22 cellular contexts compared by ENCODE assay signal in the genomic region with DNA sequence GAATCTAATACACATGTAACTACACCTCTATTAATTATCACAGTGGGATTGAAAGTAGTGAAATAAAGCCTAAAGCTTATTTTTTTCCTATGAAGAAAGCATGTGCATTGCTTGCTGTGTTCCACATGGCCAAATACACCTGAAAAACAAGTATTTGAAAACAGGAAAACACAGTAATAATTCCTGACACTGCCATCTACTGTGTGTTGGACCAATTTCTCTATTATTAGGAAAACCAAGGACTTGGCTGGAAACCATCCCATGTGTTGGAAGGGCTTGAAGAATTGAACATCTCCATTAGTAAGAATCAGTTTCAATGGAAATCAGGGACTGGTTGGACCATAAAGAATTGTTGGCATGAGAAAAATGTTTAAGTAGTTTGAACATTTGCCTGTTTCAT.
A peak's percentile ranks its signal among the peaks of the same experiment; 100 is the strongest.
DNase-seq lines count a peak whose midpoint lies in the region; ATAC-seq and TF ChIP-seq lines count a peak whose summit lies in the region.
"Had no signal": no experiment of that assay in that cellular context is flagged by ENCODE, and none has a peak within 500 bp of the region (broad histone marks: within the 10 kb centered on the region; RNA-seq: fewer than 3 reads in every experiment).

No MANE protein-coding gene starts in this region.

- no peaks in the 10 kb centered on the region for H3K27me3 ChIP-seq in hepatocyte

- no peak overlapping the region for H3K27ac Mint-ChIP-seq in HFFc6
- H3K27ac Mint-ChIP-seq: CD4-positive, alpha-beta T cell had no signal

- H3K9me3 Mint-ChIP-seq in HFFc6 = peaks cover 19% of the 10 kb centered on the region

- 0 out of 2 replicates have a peak, but pooled peaks have one; percentile 11 for TF ChIP-seq CTCF in 22Rv1 (IDR thresholded peaks at IDR 0.05)
- TF ChIP-seq CTCF in HFFc6 (IDR thresholded peaks at IDR 0.05) = peak; percentile 37
- TF ChIP-seq CTCF in hepatocyte (IDR thresholded peaks at IDR 0.05; ENCODE audit: poor library complexity) = peak; percentile 5

- H3K4me3 ChIP-seq in hepatocyte = no peak overlapping the region

- peaks cover 9% of the 10 kb centered on the region for H3K9me3 ChIP-seq in hepatocyte (ENCODE audit: low read depth)

- H3K4me1 ChIP-seq in hepatocyte (ENCODE audit: insufficient read depth) = no peaks in the 10 kb centered on the region

- in situ Hi-C loops in SK-MEL-5 (cut with HindIII; ENCODE audit: low pct_unique_long_range_greater_than_20kb, low sequenced_read_pairs) = no loop called here

- DNase-seq in HFFc6 (no peak), SK-MEL-5 (ENCODE audit: low read depth, low spot score) (peak; percentile 27), hepatocyte (ENCODE audit: low spot score) (no peak), NCI-H1092 (lab: John Stamatoyannopoulos, UW) (no peak), CD1c-positive myeloid dendritic cell (ENCODE audit: extremely low spot score) (no peak)
- no peak for DNase-seq in stimulated activated CD4-positive, alpha-beta T cell treated with anti-CD3 and anti-CD28 coated beads, Interleukin-15, amount 100 ng/mL, for 24 hours
- DNase-seq: AML-193; Calu3; CD4-positive, alpha-beta T cell; DND-41; GF-D8; H7; Kasumi-1; MV-4-11; NCI-H1436; NCI-H2081 treated with DMSO at 0.1 percent for 48 hours; NCI-H2227 treated with DMSO at 0.1 percent for 48 hours; NCI-H526; SHP77 had no signal

- peaks cover 7% of the 10 kb centered on the region; the same call in 1 of the 2 replicates for H3K4me1 Mint-ChIP-seq in HFFc6 (ENCODE audit: low read depth)

- peaks cover 6% of the 10 kb centered on the region for H3K27me3 Mint-ChIP-seq in HFFc6 (ENCODE audit: insufficient read depth)
- H3K27me3 Mint-ChIP-seq: CD4-positive, alpha-beta T cell had no signal

- no peak for ATAC-seq in GM18861 (IDR thresholded peaks at IDR 0.05; ENCODE audit: unreplicated experiment)
- ATAC-seq: Panc1 had no signal

- no peaks in the 10 kb centered on the region for H4K20me1 ChIP-seq in hepatocyte (ENCODE audit: insufficient read depth, poor library complexity, severe bottlenecking)

- H3K27ac ChIP-seq in 22Rv1 (no peak overlapping the region), hepatocyte (no peak overlapping the region)

- H3K4me3 Mint-ChIP-seq in HFFc6 = no peak overlapping the region
- H3K4me3 Mint-ChIP-seq: CD4-positive, alpha-beta T cell had no signal

- H3K9me2 ChIP-seq in hepatocyte (replicated peaks; ENCODE audit: insufficient read depth) = no peaks in the 10 kb centered on the region

- no peaks in the 10 kb centered on the region for H3K79me2 ChIP-seq in hepatocyte

- no peak overlapping the region for H3K4me2 ChIP-seq in hepatocyte

- H3K36me3 Mint-ChIP-seq in HFFc6 (ENCODE audit: low read depth) = peaks cover 5% of the 10 kb centered on the region; the same call in 1 of the 2 replicates

- no peak overlapping the region for H2AFZ ChIP-seq in hepatocyte

- no peaks in the 10 kb centered on the region for H3K36me3 ChIP-seq in hepatocyte (replicated peaks; ENCODE audit: insufficient read depth, low read depth)
